ENCODE assay signal across 24 cellular contexts in genomic region chr22:27911329-27911728, GRCh38. TPM values are rescaled to one million over a fixed set of nuclear protein-coding genes. Genes with fewer than 3 reads are reported as not detected.
DNase-seq lines count a peak whose midpoint lies in the region; ATAC-seq, FAIRE-seq and TF ChIP-seq lines count a peak whose summit lies in the region.
"Had no signal": no experiment of that assay in that cellular context is flagged by ENCODE, and none has a peak within 500 bp of the region (broad histone marks: within the 10 kb centered on the region; RNA-seq: fewer than 3 reads in every experiment).

No MANE protein-coding gene starts in this region.

- peak overlapping the region; percentile 90 for H3K27ac ChIP-seq in cardiac muscle cell
- H3K27ac ChIP-seq in right atrium auricular region = no peak overlapping the region
- no peak overlapping the region for H3K27ac ChIP-seq in K562 (ENCODE audit: extremely low read depth, low read depth, low read length)
- H3K27ac ChIP-seq in thoracic aorta = peak overlapping the region; percentile 42 to 48
- no peak overlapping the region for H3K27ac ChIP-seq in CD8-positive, alpha-beta T cell (ENCODE audit: low read depth, low read length)
- H3K27ac ChIP-seq: A549, SJCRH30 had no signal

- no peak overlapping the region for H3K4me3 Mint-ChIP-seq in CD8-positive, alpha-beta T cell
- H3K4me3 Mint-ChIP-seq: HFFc6 had no signal

- H3K4me1 ChIP-seq in cardiac muscle cell (ENCODE audit: low read depth) (peaks cover 67% of the 10 kb centered on the region), right atrium auricular region (peaks cover 0 to 49% of the 10 kb centered on the region in 2 donors), K562 (replicated peaks in 1 of 2; ENCODE audit: control insufficient read depth in 2 of 2, insufficient read depth in 2 of 2, low read length in 2 of 2) (peaks cover 8 to 39% of the 10 kb centered on the region in 2 experiments), thoracic aorta (ENCODE audit: control insufficient read depth in 1 of 2, low read depth in 2 of 2) (peaks cover 51 to 79% of the 10 kb centered on the region in 2 donors)
- no peaks in the 10 kb centered on the region for H3K4me1 ChIP-seq in CD8-positive, alpha-beta T cell (ENCODE audit: insufficient read depth, low read length)
- H3K4me1 ChIP-seq: SJCRH30 had no signal

- DNase-seq in cardiac muscle cell (ENCODE audit: low read depth in 1 of 2, low spot score in 1 of 2) (peak; percentile 28 to 34), right atrium auricular region (ENCODE audit: low spot score) (no peak), NCI-H69 (lab: John Stamatoyannopoulos, UW) (peak; percentile 9), K562 (ENCODE audit: extremely low read depth in 1 of 4, low spot score in 3 of 4) (peak in 1 of 4 experiments; percentile 51), thoracic aorta (ENCODE audit: low spot score) (no peak)
- DNase-seq in CD8-positive, alpha-beta T cell = no peak
- DNase-seq: BE2C, COR-L47, DMS79, HFFc6, IMR-90, Karpas-422, NCI-H1694 treated with DMSO at 0.1 percent for 48 hours, NCI-H2081 treated with DMSO at 0.1 percent for 48 hours, NCI-H2227 treated with DMSO at 0.1 percent for 48 hours, NCI-H510A, NCI-H748 treated with DMSO at 0.1 percent for 48 hours, SJCRH30 had no signal

- H3K9ac ChIP-seq in K562 (ENCODE audit: insufficient read depth in 1 of 2, low read depth in 2 of 2, low read length in 2 of 2) = no peak overlapping the region

- no peaks in the 10 kb centered on the region for H3K9me3 Mint-ChIP-seq in CD8-positive, alpha-beta T cell
- H3K9me3 Mint-ChIP-seq: HFFc6 had no signal

- H3K4me1 Mint-ChIP-seq in CD8-positive, alpha-beta T cell (ENCODE audit: low read depth) = peaks cover 44% of the 10 kb centered on the region

- in situ Hi-C loops in K562 (cut with MboI) = no loop called here

- no peak overlapping the region for H3K4me2 ChIP-seq in K562 (ENCODE audit: insufficient read depth, low read length)
- H3K4me2 ChIP-seq: A549 had no signal

- H3K27ac Mint-ChIP-seq in CD8-positive, alpha-beta T cell = no peak overlapping the region
- H3K27ac Mint-ChIP-seq: HFFc6 had no signal

- FAIRE-seq in K562 (lab: Jason Lieb, UNC) = peak; percentile 15
- FAIRE-seq: A549, GM19239, H1, RCC 7860 had no signal

- TF ChIP-seq POLR2A in K562 (conservative IDR thresholded peaks at IDR 0.05) = no peak

- H3K27me3 ChIP-seq in cardiac muscle cell = no peaks in the 10 kb centered on the region
- no peaks in the 10 kb centered on the region for H3K27me3 ChIP-seq in right atrium auricular region
- H3K27me3 ChIP-seq in K562 (ENCODE audit: control insufficient read depth in 2 of 2, insufficient read depth in 2 of 2, low read length in 2 of 2) = no peaks in the 10 kb centered on the region
- H3K27me3 ChIP-seq in thoracic aorta (replicated peaks; ENCODE audit: insufficient read depth) = no peaks in the 10 kb centered on the region
- H3K27me3 ChIP-seq in CD8-positive, alpha-beta T cell (ENCODE audit: insufficient read depth, low read length) = no peaks in the 10 kb centered on the region
- H3K27me3 ChIP-seq: BE2C, SJCRH30 had no signal

- TF ChIP-seq RAD21 in K562 (CRISPR knock-in tag; conservative IDR thresholded peaks at IDR 0.05 in 1 of 2, IDR thresholded peaks at IDR 0.05 in 1 of 2) = no peak

- no peak for ATAC-seq in K562
- ATAC-seq in thoracic aorta (ENCODE audit: insufficient number of reproducible peaks, low FRiP score, low read depth) = no peak
- ATAC-seq in HG02973 (IDR thresholded peaks at IDR 0.05; ENCODE audit: unreplicated experiment) = no peak
- ATAC-seq in HG02884 (IDR thresholded peaks at IDR 0.05; ENCODE audit: unreplicated experiment) = no peak
- no peak for ATAC-seq in CD8-positive, alpha-beta T cell
- ATAC-seq: A549 had no signal

- H3K79me2 ChIP-seq in K562 (ENCODE audit: control insufficient read depth, insufficient read depth, low read length) = peaks cover 92% of the 10 kb centered on the region

- H4K20me1 ChIP-seq in K562 (replicated peaks; ENCODE audit: control insufficient read depth, insufficient read depth, low read length) = peaks cover 17% of the 10 kb centered on the region; the same call in 1 of the 2 replicates

- H3K9me3 ChIP-seq in cardiac muscle cell (ENCODE audit: low read depth) (no peaks in the 10 kb centered on the region), right atrium auricular region (no peaks in the 10 kb centered on the region), K562 (replicated peaks; ENCODE audit: control insufficient read depth, insufficient read depth, low read depth, low read length) (no peaks in the 10 kb centered on the region), thoracic aorta (no peaks in the 10 kb centered on the region)
- no peaks in the 10 kb centered on the region for H3K9me3 ChIP-seq in CD8-positive, alpha-beta T cell (ENCODE audit: low read length)
- H3K9me3 ChIP-seq: A549, BE2C, SJCRH30 had no signal

- H3K36me3 ChIP-seq in cardiac muscle cell (peaks cover 19% of the 10 kb centered on the region), right atrium auricular region (peaks cover 25% of the 10 kb centered on the region), K562 (ENCODE audit: control insufficient read depth, insufficient read depth, low read length) (peaks cover 73% of the 10 kb centered on the region), thoracic aorta (peaks cover 5% of the 10 kb centered on the region)
- peaks cover 7% of the 10 kb centered on the region for H3K36me3 ChIP-seq in CD8-positive, alpha-beta T cell (ENCODE audit: insufficient read depth, low read length)

- no peak for TF ChIP-seq EP300 in K562 (IDR thresholded peaks at IDR 0.05; ENCODE audit: low read length)

- TF ChIP-seq CTCF in cardiac muscle cell (IDR thresholded peaks at IDR 0.05; ENCODE audit: low read depth, low read length) = no peak
- no peak for TF ChIP-seq CTCF in right atrium auricular region (IDR thresholded peaks at IDR 0.05)
- no peak for TF ChIP-seq CTCF in K562 (IDR thresholded peaks at IDR 0.05 in 2 of 3, conservative IDR thresholded peaks at IDR 0.05 in 1 of 3; ENCODE audit: insufficient read depth in 2 of 3, low read depth in 1 of 3, low read length in 3 of 3)
- TF ChIP-seq CTCF in thoracic aorta (IDR thresholded peaks at IDR 0.05) = no peak
- TF ChIP-seq CTCF in CD8-positive, alpha-beta T cell (IDR thresholded peaks at IDR 0.05) = no peak

- 50% methylated on average over 1 of the region's 1 CpG for WGBS in K562 (ENCODE audit: insufficient coverage, low coverage, missing lambda C conversion rate)

- intact Hi-C loops in K562 (cut with micrococcal nuclease) = no loop called here
- intact Hi-C loops in CD8-positive, alpha-beta T cell (cut with DNase I, micrococcal nuclease) = loop anchor here (10.0 kb wide), 3 partner anchors 893 to 1427 kb away; partner anchors contain the start of genes XBP1 (in 2 of the 2), EWSR1 (in 1 of the 2), HPS4 (in 1 of the 2) and RHBDD3 (in 1 of the 2)

- no peaks in the 10 kb centered on the region for H3K27me3 Mint-ChIP-seq in CD8-positive, alpha-beta T cell (ENCODE audit: low read depth)

- POLR2A ChIA-PET in K562 (lab: Yijun Ruan, JAX) = no interaction called here
- POLR2A ChIA-PET in CD8-positive, alpha-beta T cell (lab: Charles Lee) = no interaction called here

- H3K4me3 ChIP-seq in cardiac muscle cell (no peak overlapping the region), right atrium auricular region (no peak overlapping the region), K562 (no peak overlapping the region), thoracic aorta (no peak overlapping the region)
- H3K4me3 ChIP-seq in CD8-positive, alpha-beta T cell (ENCODE audit: low read depth, low read length) = no peak overlapping the region
- H3K4me3 ChIP-seq: A549, SJCRH30 had no signal

- H3K9me1 ChIP-seq in K562 (ENCODE audit: control insufficient read depth, insufficient read depth, low read length) = no peaks in the 10 kb centered on the region

- H2AFZ ChIP-seq in K562 (ENCODE audit: low read depth, low read length) = no peak overlapping the region

- BruUV-seq in K562 (replicated peaks; lab: Mats Ljungman, UMichigan) = no TSS peak

- CTCF ChIA-PET in K562 (lab: Yijun Ruan, JAX; ENCODE audit: low intra/inter-chr PET ratio) = no interaction called here
- CTCF ChIA-PET in CD8-positive, alpha-beta T cell (lab: Charles Lee) = interaction anchor here (1.1 to 1.6 kb wide), 4 partner anchors 12 to 31 kb away, joined by 3 to 4 read pairs (median 3); no protein-coding TSS in a partner anchor

- peaks cover 72% of the 10 kb centered on the region for H3K36me3 Mint-ChIP-seq in CD8-positive, alpha-beta T cell

TF ChIP-seq in K562, 482 proteins besides CTCF, POLR2A, EP300 and RAD21 (continues in another document):
- no peak for TF ChIP-seq KLF1 (tag; IDR thresholded peaks at IDR 0.05)
- no peak for TF ChIP-seq MCM2 (IDR thresholded peaks at IDR 0.05; ENCODE audit: low read depth)
- TF ChIP-seq XRCC5 (IDR thresholded peaks at IDR 0.05; ENCODE audit: low read depth, low read length) = no peak

RNA-seq across cellular contexts. Expression of gene PITPNB, which starts 7.7 kb away (rescaled TPM):
- total RNA-seq in cardiac muscle cell = 50.1 and 73.2 TPM in 2 replicates
- 131 and 194 TPM in 2 replicates for polyA plus RNA-seq in cardiac muscle cell
- 10 to 100 TPM; 26.3 to 43.0 TPM for total RNA-seq in right atrium auricular region
- 47.8 and 167 TPM in 2 replicates for total RNA-seq in K562 (2011; cell fraction: chromatin; rRNA removed; ENCODE audit: low replicate concordance)
- total RNA-seq in K562 (2011; cell fraction: nucleolus; rRNA removed) = 20.3 and 25.8 TPM in 2 replicates
- 70.5 and 141 TPM in 2 replicates for total RNA-seq in K562 (2011; cell fraction: nucleoplasm; rRNA removed)
- 13.0 and 13.1 TPM in 2 replicates for total RNA-seq in K562 (2014; rRNA removed)
- 14.7 and 20.8 TPM in 2 replicates for total RNA-seq in K562 (2014; rRNA removed; fragmentation: Illumina TruSeq; extraction: Trizol)
- 12.6 and 14.2 TPM in 2 replicates for total RNA-seq in K562 (2015; rRNA removed; fragmentation: Illumina TruSeq; extraction: Trizol)
- 46.1 and 50.5 TPM in 2 replicates for total RNA-seq in K562 (2021)
- 34.7 and 40.7 TPM in 2 replicates for polyA plus RNA-seq in K562 (2011; rRNA removed)
- 11.6 and 18.5 TPM in 2 replicates for polyA plus RNA-seq in K562 (2011; cell fraction: cytosol; rRNA removed)
- polyA plus RNA-seq in K562 (2011; cell fraction: nucleus; rRNA removed) = 36.4 and 39.8 TPM in 2 replicates
- polyA plus RNA-seq in K562 (2012) = 26.6 and 55.2 TPM in 2 replicates
- 46.1 and 52.4 TPM in 2 replicates for polyA plus RNA-seq in K562 (2014; fragmentation: Illumina TruSeq; extraction: Trizol)
- polyA plus RNA-seq in K562 (2014; fragmentation: Nextera tagmentation; extraction: Ambion mirVana) = 10 to 100 TPM; 32.2 to 44.3 TPM
- polyA plus RNA-seq in K562 (2014; rRNA removed) = 28.9 and 43.8 TPM in 2 replicates
- polyA minus RNA-seq in K562 (2011; rRNA and poly(A)+ RNA removed) = 60.0 and 60.7 TPM in 2 replicates
- 20.4 and 22.8 TPM in 2 replicates for polyA minus RNA-seq in K562 (2011; cell fraction: cytosol; rRNA and poly(A)+ RNA removed)
- 23.8 and 35.3 TPM in 2 replicates for polyA minus RNA-seq in K562 (2011; cell fraction: nucleus; rRNA and poly(A)+ RNA removed)
- 100 to 1,000 TPM in 1 of 2 donors, 10 to 100 TPM in 1; 42.2 to 111 TPM for total RNA-seq in thoracic aorta
- total RNA-seq in CD8-positive, alpha-beta T cell = 10 to 100 TPM; 40.8 to 41.5 TPM

Comparison
In these comparisons a context has a peak if more than half of its experiments do, and no peak if none do; other contexts are left out.
1. DNase-seq: peak in cardiac muscle cell (2 of 2) and NCI-H69 (single experiment); none in right atrium auricular region (single experiment), thoracic aorta (single experiment) and CD8-positive, alpha-beta T cell (0 of 7).
2. H3K27ac ChIP-seq: peak in cardiac muscle cell (single experiment) and thoracic aorta (2 of 2); none in right atrium auricular region (0 of 2), K562 (single experiment) and CD8-positive, alpha-beta T cell (single experiment).